1 cellular context compared by ENCODE assay signal in genomic region chr19:35224681-35225604, GRCh38.
TF ChIP-seq lines count a peak whose summit lies in the region.

No MANE protein-coding gene starts in this region.

TF ChIP-seq in IMR-90, 13 proteins besides CTCF, POLR2A, EP300 and RAD21:
- TF ChIP-seq BHLHE40 (IDR thresholded peaks at IDR 0.05; ENCODE audit: low read depth, low read length), result no peak
- no peak for TF ChIP-seq SMC3 (IDR thresholded peaks at IDR 0.05; ENCODE audit: low read depth, low read length)
- TF ChIP-seq USF2 (IDR thresholded peaks at IDR 0.05; ENCODE audit: low read depth, low read length), result no peak
- no peak for TF ChIP-seq RCOR1 (IDR thresholded peaks at IDR 0.05; ENCODE audit: insufficient replicate concordance, low read length)
- no peak for TF ChIP-seq MXI1 (IDR thresholded peaks at IDR 0.05; ENCODE audit: borderline replicate concordance, low read depth, low read length)
- TF ChIP-seq ELK1 (IDR thresholded peaks at IDR 0.05; ENCODE audit: borderline replicate concordance, low read depth, low read length), result no peak
- no peak for TF ChIP-seq MAZ (IDR thresholded peaks at IDR 0.05; ENCODE audit: borderline replicate concordance, low read depth, low read length)
- TF ChIP-seq NFE2L2 (IDR thresholded peaks at IDR 0.05; ENCODE audit: low read depth, low read length), result no peak
- TF ChIP-seq CEBPB (IDR thresholded peaks at IDR 0.05; ENCODE audit: low read depth, low read length), result no peak
TF ChIP-seq in IMR-90: peak in this region for 0.
